ENCODE assay signal across 20 cellular contexts in the genomic region with DNA sequence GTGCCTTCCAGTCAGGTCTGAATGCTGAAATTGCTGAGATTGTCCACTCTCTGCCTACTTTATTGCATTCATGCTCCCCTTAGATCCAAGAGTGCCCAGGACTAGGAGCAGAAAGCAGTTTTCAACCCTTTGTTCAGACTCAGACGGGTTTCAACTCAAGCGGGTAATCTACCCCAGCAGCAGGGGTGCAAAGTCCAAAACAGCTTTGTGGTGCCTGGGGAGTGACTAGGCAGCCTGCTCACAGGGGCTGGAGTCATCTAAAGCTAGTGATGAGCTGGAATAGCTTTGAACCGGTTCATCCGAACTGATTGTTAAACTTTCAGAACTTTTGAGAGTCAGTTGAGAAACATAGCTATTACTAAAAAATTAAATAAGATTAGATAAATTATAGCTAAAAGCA.
DNase-seq lines count a peak whose midpoint lies in the region; ATAC-seq, FAIRE-seq and TF ChIP-seq lines count a peak whose summit lies in the region.
"Had no signal": no experiment of that assay in that cellular context is flagged by ENCODE, and none has a peak within 500 bp of the region (broad histone marks: within the 10 kb centered on the region; RNA-seq: fewer than 3 reads in every experiment).

No MANE protein-coding gene starts in this region.

- no peaks in the 10 kb centered on the region for H3K9me2 ChIP-seq in Loucy (replicated peaks; ENCODE audit: low read depth, low read length)

- H3K4me3 Mint-ChIP-seq in activated CD4-positive, alpha-beta T cell treated with anti-CD3 and anti-CD28 coated beads, Interleukin-2, amount 10 ng/mL, durations not matched to agents 7 days and 5 days = peak overlapping the region; percentile 26
- H3K4me3 Mint-ChIP-seq: mesothelial cell of epicardium had no signal

- TF ChIP-seq CTCF in Loucy (conservative IDR thresholded peaks at IDR 0.05; ENCODE audit: low read length) (no peak), parathyroid adenoma (IDR thresholded peaks at IDR 0.05) (no peak)

- H3K27ac Mint-ChIP-seq in activated CD4-positive, alpha-beta T cell treated with anti-CD3 and anti-CD28 coated beads, Interleukin-2, amount 10 ng/mL, durations not matched to agents 7 days and 5 days = peak overlapping the region; percentile 90

- H3K4me3 ChIP-seq in Loucy (ENCODE audit: low read length, poor library complexity, severe bottlenecking) = peak overlapping the region; percentile 65
- no peak overlapping the region for H3K4me3 ChIP-seq in parathyroid adenoma (ENCODE audit: low read depth, low read length)
- H3K4me3 ChIP-seq: upper lobe of right lung had no signal

- no peak for ATAC-seq in GM18858 (IDR thresholded peaks at IDR 0.05; ENCODE audit: unreplicated experiment)
- no peak for ATAC-seq in GM21576 (IDR thresholded peaks at IDR 0.05; ENCODE audit: unreplicated experiment)
- ATAC-seq: upper lobe of right lung had no signal

- no peaks in the 10 kb centered on the region for H3K27me3 ChIP-seq in Loucy (ENCODE audit: insufficient read depth, low read length, poor library complexity, severe bottlenecking)
- H3K27me3 ChIP-seq in parathyroid adenoma (ENCODE audit: control insufficient read depth, insufficient read depth, low read length) = no peaks in the 10 kb centered on the region
- H3K27me3 ChIP-seq: upper lobe of right lung had no signal

- H3K4me1 Mint-ChIP-seq in activated CD4-positive, alpha-beta T cell treated with anti-CD3 and anti-CD28 coated beads, Interleukin-2, amount 10 ng/mL, durations not matched to agents 7 days and 5 days = peaks cover 69% of the 10 kb centered on the region

- CTCF ChIA-PET in activated CD4-positive, alpha-beta T cell treated with anti-CD3 and anti-CD28 coated beads, Interleukin-2, amount 10 ng/mL, durations not matched to agents 7 days and 5 days (lab: Charles Lee) = interaction anchor here (0.8 to 2.5 kb wide), 6 partner anchors 12 to 73 kb away, joined by 3 to 5 read pairs (median 4); partner anchors contain the start of gene IQGAP2

- H3K36me3 ChIP-seq in Loucy (ENCODE audit: insufficient read depth, low read length) = no peaks in the 10 kb centered on the region
- no peaks in the 10 kb centered on the region for H3K36me3 ChIP-seq in parathyroid adenoma (ENCODE audit: control insufficient read depth, insufficient read depth, low read length)
- H3K36me3 ChIP-seq: upper lobe of right lung had no signal

- no peak for DNase-seq in activated CD4-positive, alpha-beta T cell treated with anti-CD3 and anti-CD28 coated beads, Interleukin-2, amount 10 ng/mL, durations not matched to agents 7 days and 5 days
- DNase-seq in activated CD4-positive, alpha-beta T cell treated with anti-CD3 and anti-CD28 coated beads, Interleukin-2, amount 50 U/mL, for 1 hour = no peak
- DNase-seq in erythroblast (lab: John Stamatoyannopoulos, UW) (peak; percentile 24 to 63), GM12891 (ENCODE audit: insufficient read length, low spot score) (no peak)
- DNase-seq: activated T-cell treated with anti-CD3 and anti-CD28 coated beads, Interleukin-2, amount 50 U/mL, for 1 hour; NCI-H1048; NCI-H2081 treated with DMSO at 0.1 percent for 48 hours; NCI-H524; SHP77 treated with DMSO at 0.1 percent for 48 hours; stimulated activated CD4-positive, alpha-beta T cell treated with anti-CD3 and anti-CD28 coated beads, Interleukin-15, amount 100 ng/mL, for 24 hours; stimulated activated naive CD4-positive, alpha-beta T cell treated with Interleukin-2 at 50 U/mL for 16 hours; T-helper 9 cell; upper lobe of right lung had no signal

- H2AFZ ChIP-seq in Loucy (ENCODE audit: low read length) (no peak overlapping the region), parathyroid adenoma (peak overlapping the region; percentile 48)

- no peaks in the 10 kb centered on the region; the same call in 1 of the 2 replicates for H3F3A ChIP-seq in Loucy (ENCODE audit: low read depth)

- peaks cover 64% of the 10 kb centered on the region for H3K4me1 ChIP-seq in Loucy (ENCODE audit: insufficient read depth, low read length, poor library complexity, severe bottlenecking)
- peaks cover 20% of the 10 kb centered on the region for H3K4me1 ChIP-seq in parathyroid adenoma
- H3K4me1 ChIP-seq: upper lobe of right lung had no signal

- H3K4me2 ChIP-seq in Loucy (ENCODE audit: low read depth, low read length, poor library complexity, severe bottlenecking) = peak overlapping the region; percentile 69
- no peak overlapping the region for H3K4me2 ChIP-seq in parathyroid adenoma (ENCODE audit: low read length)

- no peaks in the 10 kb centered on the region for H3K27me3 Mint-ChIP-seq in activated CD4-positive, alpha-beta T cell treated with anti-CD3 and anti-CD28 coated beads, Interleukin-2, amount 10 ng/mL, durations not matched to agents 7 days and 5 days

- TF ChIP-seq POLR2A in erythroblast (IDR thresholded peaks at IDR 0.05; ENCODE audit: low read length) (no peak), GM12891 (IDR thresholded peaks at IDR 0.05; ENCODE audit: low read depth, low read length) (no peak)

- H3K9me3 Mint-ChIP-seq in activated CD4-positive, alpha-beta T cell treated with anti-CD3 and anti-CD28 coated beads, Interleukin-2, amount 10 ng/mL, durations not matched to agents 7 days and 5 days = peaks cover 5% of the 10 kb centered on the region
- H3K9me3 Mint-ChIP-seq: activated naive CD4-positive, alpha-beta T cell treated with anti-CD3 and anti-CD28 coated beads, Interleukin-2, amount 50 U/mL, for 72 hours; mesothelial cell of epicardium had no signal

- H3K27ac ChIP-seq in parathyroid adenoma = no peak overlapping the region

- H3K36me3 Mint-ChIP-seq in activated CD4-positive, alpha-beta T cell treated with anti-CD3 and anti-CD28 coated beads, Interleukin-2, amount 10 ng/mL, durations not matched to agents 7 days and 5 days (ENCODE audit: low read depth) = peaks cover 11% of the 10 kb centered on the region
- H3K36me3 Mint-ChIP-seq: activated naive CD4-positive, alpha-beta T cell treated with anti-CD3 and anti-CD28 coated beads, Interleukin-2, amount 50 U/mL, for 72 hours had no signal

- no peak for FAIRE-seq in GM12891 (lab: Jason Lieb, UNC)
- FAIRE-seq: endometrium had no signal

- H3K9ac ChIP-seq in Loucy (ENCODE audit: low read depth, low read length, poor library complexity, severe bottlenecking) (peak overlapping the region; percentile 71), parathyroid adenoma (no peak overlapping the region)

- H3K79me2 ChIP-seq in Loucy (ENCODE audit: insufficient read depth, low read length) (no peaks in the 10 kb centered on the region), parathyroid adenoma (no peaks in the 10 kb centered on the region)

- H4K20me1 ChIP-seq in Loucy (ENCODE audit: insufficient read depth, low read length, poor library complexity, severe bottlenecking) = no peaks in the 10 kb centered on the region

- H3K9me3 ChIP-seq in Loucy (ENCODE audit: insufficient read depth, low read depth, low read length) (no peaks in the 10 kb centered on the region), parathyroid adenoma (ENCODE audit: control insufficient read depth, low read length) (no peaks in the 10 kb centered on the region)
- H3K9me3 ChIP-seq: upper lobe of right lung had no signal

- POLR2A ChIA-PET in activated CD4-positive, alpha-beta T cell treated with anti-CD3 and anti-CD28 coated beads, Interleukin-2, amount 10 ng/mL, durations not matched to agents 7 days and 5 days (lab: Charles Lee) = interaction anchor here (0.6 kb wide), 1 partner anchor 211 kb away, joined by 5 read pairs; no protein-coding TSS in a partner anchor

TF ChIP-seq in GM12891, 5 proteins besides CTCF, POLR2A, EP300 and RAD21:
- TF ChIP-seq POLR2AphosphoS5 (IDR thresholded peaks at IDR 0.05; ENCODE audit: low read depth, low read length) (no peak), TAF1 (IDR thresholded peaks at IDR 0.05; ENCODE audit: low read depth, low read length) (no peak), PAX5 (IDR thresholded peaks at IDR 0.05; ENCODE audit: insufficient read depth, low read length, severe bottlenecking) (no peak), POU2F2 (IDR thresholded peaks at IDR 0.05; ENCODE audit: low read depth, low read length) (no peak), SPI1 (IDR thresholded peaks at IDR 0.05; ENCODE audit: low read depth, low read length) (no peak)
TF ChIP-seq in GM12891: peak in this region for 0.

Comparison
In these comparisons a context has a peak if more than half of its experiments do, and no peak if none do; other contexts are left out.
1. DNase-seq: peak in erythroblast (2 of 2); none in activated CD4-positive, alpha-beta T cell treated with anti-CD3 and anti-CD28 coated beads, Interleukin-2, amount 10 ng/mL, durations not matched to agents 7 days and 5 days (single experiment), activated CD4-positive, alpha-beta T cell treated with anti-CD3 and anti-CD28 coated beads, Interleukin-2, amount 50 U/mL, for 1 hour (single experiment) and GM12891 (single experiment).